13 cellular contexts compared by ENCODE assay signal in the genomic region with DNA sequence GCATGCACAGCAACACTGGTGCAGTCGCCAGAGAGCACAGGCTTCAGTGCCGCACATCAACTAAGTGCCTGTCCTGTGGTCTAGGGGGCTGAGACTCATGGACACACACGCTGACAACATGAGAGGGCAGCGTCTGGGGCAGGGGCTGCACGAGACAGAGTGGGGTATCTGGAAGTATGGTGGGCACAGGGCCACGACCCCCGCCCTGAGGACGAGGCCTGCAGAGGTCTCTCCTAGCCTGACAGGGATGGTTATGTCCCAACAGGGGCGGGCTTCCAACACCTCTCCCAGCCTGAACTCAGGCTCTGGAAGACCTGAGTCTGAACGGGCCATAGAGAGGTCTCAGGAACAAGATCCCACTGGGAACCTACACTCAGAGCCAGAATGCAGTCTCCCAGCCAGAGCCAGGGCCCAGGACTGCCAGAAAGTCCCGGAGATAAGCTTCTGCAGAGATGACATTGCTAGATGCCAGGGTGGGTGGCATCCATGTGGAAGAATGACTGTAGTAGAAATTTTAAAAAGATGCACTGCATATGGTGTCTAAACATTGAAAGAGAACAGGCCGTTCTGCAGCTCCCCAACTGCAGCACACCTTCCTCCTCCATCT.
DNase-seq lines count a peak whose midpoint lies in the region; ATAC-seq and TF ChIP-seq lines count a peak whose summit lies in the region.
"Had no signal": no experiment of that assay in that cellular context is flagged by ENCODE, and none has a peak within 500 bp of the region (broad histone marks: within the 10 kb centered on the region; RNA-seq: fewer than 3 reads in every experiment).

No MANE protein-coding gene starts in this region.

- H2AFZ ChIP-seq in OCI-LY7 (ENCODE audit: low read length) (no peak overlapping the region), GM23248 (no peak overlapping the region)

- H3K27ac ChIP-seq in OCI-LY7 (ENCODE audit: low read depth, low read length, poor library complexity, severe bottlenecking): peak overlapping the region; percentile 86
- H3K27ac ChIP-seq in upper lobe of left lung: peak overlapping the region in 3 of 4 donors; percentile 55 to 73 (median 67)
- no peak overlapping the region for H3K27ac ChIP-seq in breast epithelium
- no peak overlapping the region for H3K27ac ChIP-seq in GM23248
- H3K27ac ChIP-seq: HL-60 had no signal

- no peak overlapping the region for H3K9ac ChIP-seq in GM23248

- H3K4me2 ChIP-seq in OCI-LY7 (ENCODE audit: low read length) (peak overlapping the region; percentile 74), GM23248 (ENCODE audit: unreplicated experiment) (no peak overlapping the region)

- POLR2A ChIA-PET in OCI-LY7 (lab: Charles Lee): interaction anchor here (0.6 to 2.2 kb wide), 4 partner anchors 11 to 314 kb away, joined by 3 to 8 read pairs (median 4); no protein-coding TSS in a partner anchor

- 82 to 88% methylated on average over 9 to 12 of the region's 12 CpGs for WGBS in upper lobe of left lung, 2 donors
- 74 to 76% methylated on average over 12 of the region's 12 CpGs for WGBS in GM23248 (ENCODE audit: low coverage in 1 of 2, low lambda C conversion rate in 2 of 2, missing lambda C conversion rate in 2 of 2), 2 experiments

- H3K4me1 ChIP-seq in OCI-LY7 (ENCODE audit: insufficient read depth, low read length, poor library complexity, severe bottlenecking) (peaks cover 51% of the 10 kb centered on the region), upper lobe of left lung (peaks cover 40 to 59% (median 47%) of the 10 kb centered on the region in 4 donors), breast epithelium (no peaks in the 10 kb centered on the region), GM23248 (ENCODE audit: insufficient read depth) (peaks cover 21% of the 10 kb centered on the region)

- peak overlapping the region in 6 of 8 donors; percentile 33 to 86 (median 61) for H3K4me3 Mint-ChIP-seq in naive B cell
- H3K4me3 Mint-ChIP-seq: activated T-helper 1 cell treated with anti-CD3 and anti-CD28 coated beads, Interleukin-12 subunit alpha, Interleukin-12 subunit beta, Interleukin-2, Interleukin-4 antibody, amounts not matched to agents 30 ng/mL and 10 ng/mL and 1 ng/mL, durations not matched to agents 14 hours and 24 hours and 36 hours; T-helper 2 cell treated with Interferon-gamma antibody and Interleukin-4, amounts not matched to agents 5 μg/mL and 100 μg/mL, for 36 hours had no signal

- H3K4me3 ChIP-seq in OCI-LY7 (ENCODE audit: low read depth, low read length, poor library complexity, severe bottlenecking): no peak overlapping the region
- H3K4me3 ChIP-seq in upper lobe of left lung: no peak overlapping the region
- H3K4me3 ChIP-seq in breast epithelium: no peak overlapping the region
- no peak overlapping the region for H3K4me3 ChIP-seq in GM23248

- TF ChIP-seq EP300 in upper lobe of left lung (IDR thresholded peaks at IDR 0.05): no peak

- H3K9me3 ChIP-seq in OCI-LY7 (ENCODE audit: low read length): no peaks in the 10 kb centered on the region
- H3K9me3 ChIP-seq in upper lobe of left lung: no peaks in the 10 kb centered on the region
- H3K9me3 ChIP-seq in breast epithelium: no peaks in the 10 kb centered on the region
- H3K9me3 ChIP-seq in GM23248 (ENCODE audit: low read depth): no peaks in the 10 kb centered on the region

- H3K27me3 ChIP-seq in upper lobe of left lung (no peaks in the 10 kb centered on the region), breast epithelium (no peaks in the 10 kb centered on the region), GM23248 (replicated peaks; ENCODE audit: insufficient read depth) (no peaks in the 10 kb centered on the region)

- peaks cover 41 to 76% (median 64%) of the 10 kb centered on the region in 3 donors for H3K4me1 Mint-ChIP-seq in naive B cell

- DNase-seq in OCI-LY7 (ENCODE audit: low spot score): no peak
- DNase-seq in Right ventricle myocardium superior: no peak
- DNase-seq in naive B cell: no peak
- DNase-seq in upper lobe of left lung: no peak
- DNase-seq in iPS-NIHi7 (ENCODE audit: extremely low spot score): no peak
- DNase-seq in breast epithelium (ENCODE audit: low spot score in 2 of 2): no peak
- DNase-seq in GM23248: no peak
- DNase-seq: DMS79 treated with DMSO at 0.1 percent for 48 hours, NCI-H1930 had no signal

- H3K9me2 ChIP-seq in OCI-LY7 (ENCODE audit: insufficient read depth, low read length): no peaks in the 10 kb centered on the region
- H3K9me2 ChIP-seq in GM23248 (ENCODE audit: insufficient read depth): no peaks in the 10 kb centered on the region

- peak overlapping the region in 3 of 6 donors; percentile 74 to 96 (median 87) for H3K27ac Mint-ChIP-seq in naive B cell
- H3K27ac Mint-ChIP-seq: T-helper 2 cell treated with Interferon-gamma antibody and Interleukin-4, amounts not matched to agents 5 μg/mL and 100 μg/mL, for 36 hours had no signal

- TF ChIP-seq POLR2A in upper lobe of left lung (IDR thresholded peaks at IDR 0.05) (no peak), breast epithelium (IDR thresholded peaks at IDR 0.05) (no peak)

- ATAC-seq in Right ventricle myocardium superior (ENCODE audit: poor library complexity): peak; percentile 48
- ATAC-seq in naive B cell (ENCODE audit: low read depth in 2 of 2): no peak
- ATAC-seq in upper lobe of left lung (ENCODE audit: low FRiP score in 2 of 2): no peak
- ATAC-seq in GM21528 (IDR thresholded peaks at IDR 0.05; ENCODE audit: low FRiP score, unreplicated experiment): no peak

- no peaks in the 10 kb centered on the region for H3K36me3 Mint-ChIP-seq in naive B cell

- intact Hi-C loops in OCI-LY7 (cut with micrococcal nuclease; ENCODE audit: unreplicated experiment): loop anchor here (5.0 kb wide), 3 partner anchors 82 to 177 kb away; no protein-coding TSS in a partner anchor
- intact Hi-C loops in Right ventricle myocardium superior (cut with DNase I): no loop called here
- intact Hi-C loops in breast epithelium (cut with DNase I; ENCODE audit: low total_unique reads): no loop called here

- H4K20me1 ChIP-seq in OCI-LY7 (ENCODE audit: insufficient read depth, low read length) (no peaks in the 10 kb centered on the region), GM23248 (ENCODE audit: insufficient read depth) (no peaks in the 10 kb centered on the region)

- CTCF ChIA-PET in OCI-LY7 (lab: Charles Lee; ENCODE audit: unreplicated experiment): interaction anchor here (1.1 kb wide), 1 partner anchor 14 kb away, joined by 3 read pairs; no protein-coding TSS in a partner anchor

- BruUV-seq in OCI-LY7 (replicated peaks; lab: Mats Ljungman, UMichigan): no TSS peak

- H3K36me3 ChIP-seq in OCI-LY7 (ENCODE audit: insufficient read depth, low read length) (no peaks in the 10 kb centered on the region), upper lobe of left lung (no peaks in the 10 kb centered on the region), breast epithelium (no peaks in the 10 kb centered on the region), GM23248 (ENCODE audit: low read depth) (no peaks in the 10 kb centered on the region)

- no peaks in the 10 kb centered on the region for H3K79me2 ChIP-seq in OCI-LY7 (ENCODE audit: insufficient read depth, low read depth, low read length)
- peaks cover 70% of the 10 kb centered on the region for H3K79me2 ChIP-seq in GM23248 (ENCODE audit: insufficient read depth)

- H3F3A ChIP-seq in GM23248 (ENCODE audit: insufficient read depth): no peaks in the 10 kb centered on the region

- peaks cover 0 to 7% (median 0%) of the 10 kb centered on the region in 3 donors for H3K27me3 Mint-ChIP-seq in naive B cell

- no peaks in the 10 kb centered on the region for H3K9me3 Mint-ChIP-seq in naive B cell
- H3K9me3 Mint-ChIP-seq: activated T-helper 1 cell treated with anti-CD3 and anti-CD28 coated beads, Interleukin-12 subunit alpha, Interleukin-12 subunit beta, Interleukin-2, Interleukin-4 antibody, amounts not matched to agents 30 ng/mL and 10 ng/mL and 1 ng/mL, durations not matched to agents 14 hours and 24 hours and 36 hours; T-helper 2 cell treated with Interferon-gamma antibody and Interleukin-4, amounts not matched to agents 5 μg/mL and 100 μg/mL, for 36 hours had no signal

- TF ChIP-seq CTCF in OCI-LY7 (conservative IDR thresholded peaks at IDR 0.05; ENCODE audit: low read length): no peak
- TF ChIP-seq CTCF in upper lobe of left lung (IDR thresholded peaks at IDR 0.05): no peak
- TF ChIP-seq CTCF in breast epithelium (IDR thresholded peaks at IDR 0.05): no peak

- in situ Hi-C loops in GM23248 (cut with MboI): no loop called here

Comparison
In these comparisons a context has a peak if more than half of its experiments do, and no peak if none do; other contexts are left out.
1. H3K27ac ChIP-seq: peak in OCI-LY7 (single experiment) and upper lobe of left lung (3 of 4); none in breast epithelium (0 of 2) and GM23248 (single experiment).